In genomic region chr17:36936455-36936934, GRCh38 we compare ENCODE assay signal across 1 cellular context.
TF ChIP-seq lines count a peak whose summit lies in the region.

No MANE protein-coding gene starts in this region.

TF ChIP-seq in IMR-90, 13 proteins besides CTCF, POLR2A, EP300 and RAD21 (continued from another document):
- no peak for TF ChIP-seq USF2 (IDR thresholded peaks at IDR 0.05; ENCODE audit: low read depth, low read length)
- no peak for TF ChIP-seq MXI1 (IDR thresholded peaks at IDR 0.05; ENCODE audit: borderline replicate concordance, low read depth, low read length)
- no peak for TF ChIP-seq RCOR1 (IDR thresholded peaks at IDR 0.05; ENCODE audit: insufficient replicate concordance, low read length)
- no peak for TF ChIP-seq SMC3 (IDR thresholded peaks at IDR 0.05; ENCODE audit: low read depth, low read length)
- no peak for TF ChIP-seq RFX5 (IDR thresholded peaks at IDR 0.05; ENCODE audit: low read depth, low read length)
- TF ChIP-seq MAFK (IDR thresholded peaks at IDR 0.05; ENCODE audit: low read depth, low read length), result no peak
- TF ChIP-seq ELK1 (IDR thresholded peaks at IDR 0.05; ENCODE audit: borderline replicate concordance, low read depth, low read length), result no peak
- TF ChIP-seq CEBPB (IDR thresholded peaks at IDR 0.05; ENCODE audit: low read depth, low read length), result no peak
TF ChIP-seq in IMR-90: peak in this region for 0.
